Comparison of ENCODE assay signal across 8 cellular contexts in the genomic region with DNA sequence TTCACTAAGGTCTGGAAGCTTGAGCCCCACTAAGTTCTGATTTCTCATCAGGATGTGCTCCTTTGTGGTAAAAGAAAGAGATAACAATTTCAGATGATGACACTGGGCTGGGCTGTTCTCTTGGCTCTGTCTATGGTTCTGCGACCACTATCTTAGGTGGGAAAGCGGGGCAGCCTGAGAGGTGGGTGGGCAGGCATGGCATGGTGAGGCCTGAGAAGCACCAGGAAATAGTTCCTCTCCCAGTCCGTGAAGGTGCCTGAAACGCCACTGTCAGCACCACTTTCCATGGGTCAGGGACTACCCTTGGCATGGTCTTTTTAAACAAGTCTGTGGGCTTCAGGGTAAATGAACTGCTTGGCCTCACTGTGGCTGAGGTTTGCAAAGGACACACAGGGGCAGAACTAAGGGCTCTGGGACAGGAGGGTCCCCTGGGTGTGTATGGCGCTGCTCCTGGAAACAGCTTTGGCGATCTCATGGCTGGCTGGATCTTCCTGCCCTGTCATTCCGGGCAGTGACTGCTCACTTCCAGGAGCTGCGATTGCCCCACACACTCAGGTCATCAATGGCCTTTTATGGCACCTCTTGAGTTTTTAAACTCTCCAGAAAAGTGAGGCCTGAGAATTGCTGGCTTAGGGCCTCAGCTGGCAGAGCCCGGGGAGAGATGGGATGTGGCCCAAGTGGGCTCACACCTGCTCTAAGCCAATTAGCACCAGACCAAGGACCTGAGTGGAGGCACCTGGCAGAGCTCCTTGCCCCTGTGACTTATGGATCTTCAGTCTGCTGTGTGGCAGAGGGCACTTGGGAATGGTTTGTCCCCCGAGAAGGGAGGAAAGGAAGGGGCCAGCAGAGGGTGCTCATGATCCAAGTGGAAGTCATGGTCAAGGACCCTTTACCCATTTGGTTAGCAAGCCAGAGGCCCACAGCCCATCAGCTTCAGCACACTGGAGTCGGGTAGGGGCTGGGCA. TPM values are rescaled to one million over a fixed set of nuclear protein-coding genes. Genes with fewer than 3 reads are reported as not detected.
A peak's percentile ranks its signal among the peaks of the same experiment; 100 is the strongest.
DNase-seq lines count a peak whose midpoint lies in the region; ATAC-seq and TF ChIP-seq lines count a peak whose summit lies in the region.

No MANE protein-coding gene starts in this region.

- peaks cover 0 to 36% (median 17%) of the 10 kb centered on the region in 4 donors for H3K36me3 ChIP-seq in stomach

- H3K9me3 ChIP-seq in right cardiac atrium (ENCODE audit: control insufficient read depth, low read length) (no peaks in the 10 kb centered on the region), stomach (no peaks in the 10 kb centered on the region)

- TF ChIP-seq EP300 in stomach (IDR thresholded peaks at IDR 0.05) = peak; percentile 61

- H3K4me3 ChIP-seq in right cardiac atrium (ENCODE audit: low read length) = no peak overlapping the region
- H3K4me3 ChIP-seq in stomach = no peak overlapping the region

- H3K4me1 ChIP-seq in right cardiac atrium (ENCODE audit: control insufficient read depth, insufficient read depth, low read length) (peaks cover 2% of the 10 kb centered on the region), stomach (peaks cover 4 to 31% (median 20%) of the 10 kb centered on the region in 4 donors)

- DNase-seq in DMS53 (lab: John Stamatoyannopoulos, UW) (peak; percentile 73), HuH-7 (ENCODE audit: low spot score) (peak; percentile 45), right cardiac atrium (peak in 2 of 3 donors; percentile 66 to 78), stomach (no peak), foreskin melanocyte (no peak), T1000 (lab: John Stamatoyannopoulos, UW) (no peak)
- DNase-seq in activated CD4-positive, alpha-beta T cell treated with anti-CD3 and anti-CD28 coated beads, Interleukin-2, amount 50 U/mL, for 48 hours = peak; percentile 5 to 31
- DNase-seq in NK-92 treated with Interleukin-12 subunit alpha and Interleukin-12 subunit beta, amount 100 ng/mL, for 24 hours (lab: John Stamatoyannopoulos, UW) = no peak

- peak in 1 of 2 donors; percentile 36 for ATAC-seq in right cardiac atrium

- no peak overlapping the region for H3K27ac ChIP-seq in right cardiac atrium (ENCODE audit: low read length)
- peak overlapping the region in 4 of 5 donors; percentile 52 to 74 (median 72) for H3K27ac ChIP-seq in stomach

- no peak for TF ChIP-seq POLR2A in stomach (IDR thresholded peaks at IDR 0.05)

- H3K27me3 ChIP-seq in right cardiac atrium (ENCODE audit: control insufficient read depth, insufficient read depth) (no peaks in the 10 kb centered on the region), stomach (no peaks in the 10 kb centered on the region)

- WGBS in right cardiac atrium = 81% methylated on average over 11 of the region's 11 CpGs
- 74 to 83% (median 79%) methylated on average over 9 to 11 of the region's 11 CpGs for WGBS in stomach, 5 donors

- intact Hi-C loops in right cardiac atrium (cut with DNase I) (loop anchor here in 1 of 4 donors (5.0 kb wide), 1 partner anchor 113 kb away; no protein-coding TSS in a partner anchor), stomach (cut with DNase I; ENCODE audit: low total_unique reads) (no loop called here)

- TF ChIP-seq CTCF in stomach (IDR thresholded peaks at IDR 0.05) = peak in 2 of 7 experiments; percentile 14 to 21

RNA-seq across cellular contexts. Expression of a gene that starts 55.6 kb away (rescaled TPM):
- total RNA-seq in right cardiac atrium (100 to 1,000 TPM in 1 of 4 donors, 10 to 100 TPM in 3; 69.8 to 114 (median 92.8) TPM), stomach (100 to 1,000 TPM in 1 of 5 donors, 10 to 100 TPM in 3, 1 to 10 TPM in 1; 5.2 to 149 (median 26.8) TPM)
- polyA plus RNA-seq in right cardiac atrium (12.6 TPM), stomach (10 to 100 TPM in 1 of 3 donors, 1 to 10 TPM in 2; 7.3 to 14.4 (median 8.6) TPM)

Comparison
In these comparisons a context has a peak if more than half of its experiments do, and no peak if none do; other contexts are left out.
1. DNase-seq: peak in DMS53 (single experiment), HuH-7 (single experiment), activated CD4-positive, alpha-beta T cell treated with anti-CD3 and anti-CD28 coated beads, Interleukin-2, amount 50 U/mL, for 48 hours (2 of 2) and right cardiac atrium (2 of 3); none in stomach (single experiment), NK-92 treated with Interleukin-12 subunit alpha and Interleukin-12 subunit beta, amount 100 ng/mL, for 24 hours (single experiment), foreskin melanocyte (single experiment) and T1000 (single experiment).